ENCODE assay signal across 8 cellular contexts in genomic region chr19:19489804-19490204, GRCh38. TPM values are rescaled to one million over a fixed set of nuclear protein-coding genes. Genes with fewer than 3 reads are reported as not detected.
A peak's percentile ranks its signal among the peaks of the same experiment; 100 is the strongest.
DNase-seq lines count a peak whose midpoint lies in the region; ATAC-seq lines count a peak whose summit lies in the region.

No MANE protein-coding gene starts in this region.

- H3K4me3 ChIP-seq in HUES64 (ENCODE audit: low read length) (no peak overlapping the region), adipocyte (ENCODE audit: low read length) (peak overlapping the region; percentile 76), stomach smooth muscle (ENCODE audit: low read length in 2 of 2) (peak overlapping the region in 1 of 2 donors; percentile 61)

- no peaks in the 10 kb centered on the region for H3K9me3 ChIP-seq in HUES64 (ENCODE audit: insufficient read depth, low read depth, low read length)
- no peaks in the 10 kb centered on the region for H3K9me3 ChIP-seq in adipocyte (ENCODE audit: control insufficient read depth, low read length)
- H3K9me3 ChIP-seq in stomach smooth muscle (ENCODE audit: control insufficient read depth in 2 of 2, low read length in 2 of 2) = no peaks in the 10 kb centered on the region

- ATAC-seq in HG02610 (IDR thresholded peaks at IDR 0.05; ENCODE audit: unreplicated experiment) = no peak
- no peak for ATAC-seq in GM18907 (IDR thresholded peaks at IDR 0.05; ENCODE audit: unreplicated experiment)

- no peaks in the 10 kb centered on the region for H3K27me3 ChIP-seq in HUES64 (ENCODE audit: insufficient read depth, low read length)
- H3K27me3 ChIP-seq in adipocyte (replicated peaks; ENCODE audit: control insufficient read depth, insufficient read depth, low read length) = no peaks in the 10 kb centered on the region
- H3K27me3 ChIP-seq in layer of hippocampus (ENCODE audit: control insufficient read depth, insufficient read depth, low read length) = no peaks in the 10 kb centered on the region
- no peaks in the 10 kb centered on the region for H3K27me3 ChIP-seq in stomach smooth muscle (ENCODE audit: control insufficient read depth in 1 of 2, insufficient read depth in 2 of 2, low read length in 2 of 2)

- H3K36me3 ChIP-seq in HUES64 (ENCODE audit: insufficient read depth, low read length) (peaks cover 35% of the 10 kb centered on the region), adipocyte (ENCODE audit: control insufficient read depth, insufficient read depth, low read length, severe bottlenecking) (peaks cover 25% of the 10 kb centered on the region), stomach smooth muscle (ENCODE audit: control insufficient read depth in 2 of 2, insufficient read depth in 2 of 2, low read length in 2 of 2) (peaks cover 15 to 17% of the 10 kb centered on the region in 2 donors)

- peak overlapping the region; percentile 88 for H3K27ac ChIP-seq in HUES64 (ENCODE audit: low read depth, low read length)
- peak overlapping the region; percentile 63 for H3K27ac ChIP-seq in layer of hippocampus (ENCODE audit: low read depth, low read length)
- H3K27ac ChIP-seq in stomach smooth muscle (ENCODE audit: low read length) = peak overlapping the region; percentile 64

- peaks cover 37% of the 10 kb centered on the region for H3K4me1 ChIP-seq in HUES64 (ENCODE audit: insufficient read depth, low read length)
- H3K4me1 ChIP-seq in adipocyte (ENCODE audit: control insufficient read depth, insufficient read depth, low read length) = peaks cover 32% of the 10 kb centered on the region
- peaks cover 26% of the 10 kb centered on the region for H3K4me1 ChIP-seq in stomach smooth muscle (ENCODE audit: control insufficient read depth, insufficient read depth, low read length)

- WGBS in HUES64 = 87% methylated on average over 9 of the region's 9 CpGs

- no peak overlapping the region for H3K9ac ChIP-seq in HUES64 (ENCODE audit: low read depth, low read length)
- H3K9ac ChIP-seq in adipocyte (ENCODE audit: low read length) = peak overlapping the region; percentile 84
- peak overlapping the region; percentile 23 to 60 for H3K9ac ChIP-seq in stomach smooth muscle (ENCODE audit: low read length in 2 of 2)

- no peak for DNase-seq in adipocyte (ENCODE audit: low read depth)
- no peak for DNase-seq in GF-D8 (lab: John Stamatoyannopoulos, UW)
- DNase-seq in GM19238 (ENCODE audit: insufficient read length, low spot score) = no peak

RNA-seq across cellular contexts. Expression of gene TSSK6, which starts 25.5 kb away (rescaled TPM):
- polyA plus RNA-seq in HUES64 (2013, experiment 1 of 2) = 1.4 TPM
- polyA plus RNA-seq in HUES64 (2013, experiment 2 of 2) = 1.9 TPM

RNA-seq across cellular contexts. Expression of gene NDUFA13, which starts 26.2 kb away (rescaled TPM):
- 184 TPM for polyA plus RNA-seq in HUES64 (2013, experiment 1 of 2)
- polyA plus RNA-seq in HUES64 (2013, experiment 2 of 2) = 194 TPM

RNA-seq across cellular contexts. Expression of gene YJEFN3, which starts 38.9 kb away (rescaled TPM):
- 3.3 TPM for polyA plus RNA-seq in HUES64 (2013, experiment 1 of 2)
- polyA plus RNA-seq in HUES64 (2013, experiment 2 of 2) = 2.7 TPM

RNA-seq across cellular contexts. Expression of gene CILP2, which starts 48.3 kb away (rescaled TPM):
- polyA plus RNA-seq in HUES64 (2013, experiment 1 of 2) = 1.2 TPM
- 2.2 TPM for polyA plus RNA-seq in HUES64 (2013, experiment 2 of 2)
